In the genomic region with DNA sequence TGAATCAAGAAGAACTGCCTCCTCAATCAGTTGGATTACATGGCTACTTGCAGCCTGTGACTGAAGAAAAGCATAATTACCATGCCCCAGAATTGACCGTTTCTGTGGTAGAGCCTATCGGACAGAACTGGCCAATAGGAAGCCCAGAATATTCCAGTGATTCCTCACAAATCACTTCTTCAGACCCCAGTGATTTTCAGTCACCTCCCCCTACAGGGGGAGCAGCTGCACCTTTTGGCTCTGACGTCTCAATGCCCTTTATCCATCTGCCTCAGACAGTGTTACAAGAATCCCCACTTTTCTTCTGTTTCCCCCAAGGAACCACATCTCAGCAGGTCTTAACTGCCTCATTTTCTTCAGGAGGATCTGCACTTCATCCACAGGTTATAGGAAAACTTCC, we compare ENCODE assay signal across 1 cellular context.
TF ChIP-seq lines count a peak whose summit lies in the region.

No MANE protein-coding gene starts in this region.

TF ChIP-seq in GM23338, 12 proteins besides CTCF, POLR2A, EP300 and RAD21 (continued from another document):
- TF ChIP-seq, protein P1, sequence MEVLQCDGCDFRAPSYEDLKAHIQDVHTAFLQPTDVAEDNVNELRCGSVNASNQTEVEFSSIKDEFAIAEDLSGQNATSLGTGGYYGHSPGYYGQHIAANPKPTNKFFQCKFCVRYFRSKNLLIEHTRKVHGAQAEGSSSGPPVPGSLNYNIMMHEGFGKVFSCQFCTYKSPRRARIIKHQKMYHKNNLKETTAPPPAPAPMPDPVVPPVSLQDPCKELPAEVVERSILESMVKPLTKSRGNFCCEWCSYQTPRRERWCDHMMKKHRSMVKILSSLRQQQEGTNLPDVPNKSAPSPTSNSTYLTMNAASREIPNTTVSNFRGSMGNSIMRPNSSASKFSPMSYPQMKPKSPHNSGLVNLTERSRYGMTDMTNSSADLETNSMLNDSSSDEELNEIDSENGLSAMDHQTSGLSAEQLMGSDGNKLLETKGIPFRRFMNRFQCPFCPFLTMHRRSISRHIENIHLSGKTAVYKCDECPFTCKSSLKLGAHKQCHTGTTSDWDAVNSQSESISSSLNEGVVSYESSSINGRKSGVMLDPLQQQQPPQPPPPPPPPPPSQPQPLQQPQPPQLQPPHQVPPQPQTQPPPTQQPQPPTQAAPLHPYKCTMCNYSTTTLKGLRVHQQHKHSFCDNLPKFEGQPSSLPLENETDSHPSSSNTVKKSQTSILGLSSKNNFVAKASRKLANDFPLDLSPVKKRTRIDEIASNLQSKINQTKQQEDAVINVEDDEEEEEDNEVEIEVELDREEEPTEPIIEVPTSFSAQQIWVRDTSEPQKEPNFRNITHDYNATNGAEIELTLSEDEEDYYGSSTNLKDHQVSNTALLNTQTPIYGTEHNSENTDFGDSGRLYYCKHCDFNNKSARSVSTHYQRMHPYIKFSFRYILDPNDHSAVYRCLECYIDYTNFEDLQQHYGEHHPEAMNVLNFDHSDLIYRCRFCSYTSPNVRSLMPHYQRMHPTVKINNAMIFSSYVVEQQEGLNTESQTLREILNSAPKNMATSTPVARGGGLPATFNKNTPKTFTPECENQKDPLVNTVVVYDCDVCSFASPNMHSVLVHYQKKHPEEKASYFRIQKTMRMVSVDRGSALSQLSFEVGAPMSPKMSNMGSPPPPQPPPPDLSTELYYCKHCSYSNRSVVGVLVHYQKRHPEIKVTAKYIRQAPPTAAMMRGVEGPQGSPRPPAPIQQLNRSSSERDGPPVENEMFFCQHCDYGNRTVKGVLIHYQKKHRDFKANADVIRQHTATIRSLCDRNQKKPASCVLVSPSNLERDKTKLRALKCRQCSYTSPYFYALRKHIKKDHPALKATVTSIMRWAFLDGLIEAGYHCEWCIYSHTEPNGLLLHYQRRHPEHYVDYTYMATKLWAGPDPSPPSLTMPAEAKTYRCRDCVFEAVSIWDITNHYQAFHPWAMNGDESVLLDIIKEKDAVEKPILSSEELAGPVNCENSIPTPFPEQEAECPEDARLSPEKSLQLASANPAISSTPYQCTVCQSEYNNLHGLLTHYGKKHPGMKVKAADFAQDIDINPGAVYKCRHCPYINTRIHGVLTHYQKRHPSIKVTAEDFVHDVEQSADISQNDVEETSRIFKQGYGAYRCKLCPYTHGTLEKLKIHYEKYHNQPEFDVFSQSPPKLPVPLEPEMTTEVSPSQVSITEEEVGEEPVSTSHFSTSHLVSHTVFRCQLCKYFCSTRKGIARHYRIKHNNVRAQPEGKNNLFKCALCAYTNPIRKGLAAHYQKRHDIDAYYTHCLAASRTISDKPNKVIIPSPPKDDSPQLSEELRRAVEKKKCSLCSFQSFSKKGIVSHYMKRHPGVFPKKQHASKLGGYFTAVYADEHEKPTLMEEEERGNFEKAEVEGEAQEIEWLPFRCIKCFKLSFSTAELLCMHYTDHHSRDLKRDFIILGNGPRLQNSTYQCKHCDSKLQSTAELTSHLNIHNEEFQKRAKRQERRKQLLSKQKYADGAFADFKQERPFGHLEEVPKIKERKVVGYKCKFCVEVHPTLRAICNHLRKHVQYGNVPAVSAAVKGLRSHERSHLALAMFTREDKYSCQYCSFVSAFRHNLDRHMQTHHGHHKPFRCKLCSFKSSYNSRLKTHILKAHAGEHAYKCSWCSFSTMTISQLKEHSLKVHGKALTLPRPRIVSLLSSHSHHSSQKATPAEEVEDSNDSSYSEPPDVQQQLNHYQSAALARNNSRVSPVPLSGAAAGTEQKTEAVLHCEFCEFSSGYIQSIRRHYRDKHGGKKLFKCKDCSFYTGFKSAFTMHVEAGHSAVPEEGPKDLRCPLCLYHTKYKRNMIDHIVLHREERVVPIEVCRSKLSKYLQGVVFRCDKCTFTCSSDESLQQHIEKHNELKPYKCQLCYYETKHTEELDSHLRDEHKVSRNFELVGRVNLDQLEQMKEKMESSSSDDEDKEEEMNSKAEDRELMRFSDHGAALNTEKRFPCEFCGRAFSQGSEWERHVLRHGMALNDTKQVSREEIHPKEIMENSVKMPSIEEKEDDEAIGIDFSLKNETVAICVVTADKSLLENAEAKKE (CRISPR knock-in tag; IDR thresholded peaks at IDR 0.05) = no peak
- no peak for TF ChIP-seq ZNF114 (CRISPR knock-in tag; IDR thresholded peaks at IDR 0.05)
- no peak for TF ChIP-seq ZNF331 (CRISPR knock-in tag; IDR thresholded peaks at IDR 0.05; ENCODE audit: low read depth)
